ENCODE assay signal across 2 cellular contexts in the genomic region with DNA sequence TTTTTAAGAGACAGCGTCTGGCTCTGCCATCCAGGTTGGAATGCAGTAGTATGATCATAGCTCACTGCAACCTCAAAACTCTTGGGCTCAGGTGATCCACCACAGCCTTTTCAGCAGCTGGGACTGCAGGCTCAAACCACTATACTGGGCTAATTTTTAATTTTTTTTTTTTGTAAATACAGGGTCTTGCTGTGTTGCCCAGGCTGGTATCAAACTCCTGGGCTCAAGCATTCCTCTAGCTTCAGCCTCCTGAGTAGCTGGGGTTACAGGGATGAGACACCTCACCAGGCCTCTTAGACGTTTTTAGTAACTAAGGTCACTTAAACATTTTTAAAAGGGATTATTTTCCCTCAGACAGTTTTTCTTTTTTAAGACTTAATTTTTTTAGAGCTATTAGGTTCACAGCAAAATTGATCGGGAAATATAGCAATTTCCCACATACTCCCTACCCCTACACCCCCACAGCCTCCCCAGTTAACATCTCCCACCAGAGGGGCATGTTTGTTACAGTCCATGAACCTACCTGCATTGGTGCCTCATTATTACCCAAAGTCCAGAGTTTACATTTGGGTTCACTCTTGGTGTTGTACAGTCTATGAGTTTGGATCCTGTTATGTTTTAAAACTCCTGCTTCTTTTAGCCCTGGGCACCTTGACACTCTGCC.
TF ChIP-seq lines count a peak whose summit lies in the region.

No MANE protein-coding gene starts in this region.

TF ChIP-seq in SK-N-SH, 30 proteins besides CTCF, POLR2A, EP300 and RAD21:
- TF ChIP-seq, protein P1, sequence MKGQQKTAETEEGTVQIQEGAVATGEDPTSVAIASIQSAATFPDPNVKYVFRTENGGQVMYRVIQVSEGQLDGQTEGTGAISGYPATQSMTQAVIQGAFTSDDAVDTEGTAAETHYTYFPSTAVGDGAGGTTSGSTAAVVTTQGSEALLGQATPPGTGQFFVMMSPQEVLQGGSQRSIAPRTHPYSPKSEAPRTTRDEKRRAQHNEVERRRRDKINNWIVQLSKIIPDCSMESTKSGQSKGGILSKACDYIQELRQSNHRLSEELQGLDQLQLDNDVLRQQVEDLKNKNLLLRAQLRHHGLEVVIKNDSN (IDR thresholded peaks at IDR 0.05; ENCODE audit: borderline replicate concordance, low read depth) = no peak
- TF ChIP-seq SIN3A (IDR thresholded peaks at IDR 0.05; ENCODE audit: borderline replicate concordance, low read depth, low read length) (no peak), RFX5 (IDR thresholded peaks at IDR 0.05; ENCODE audit: low read length) (no peak), SMC3 (IDR thresholded peaks at IDR 0.05; ENCODE audit: low read depth, low read length) (no peak), GABPA (IDR thresholded peaks at IDR 0.05; ENCODE audit: low read depth) (no peak), CHD2 (IDR thresholded peaks at IDR 0.05; ENCODE audit: low read length, partially characterized antibody) (no peak), RXRA (IDR thresholded peaks at IDR 0.05; ENCODE audit: borderline replicate concordance, low read depth) (no peak), EZH2phosphoT487 (IDR thresholded peaks at IDR 0.05; ENCODE audit: borderline replicate concordance, low read depth) (no peak), GATA2 (CRISPR knock-in tag; IDR thresholded peaks at IDR 0.05) (no peak), ELF1 (IDR thresholded peaks at IDR 0.05) (no peak), MXI1 (IDR thresholded peaks at IDR 0.05; ENCODE audit: low read depth, low read length) (no peak), NFIC (IDR thresholded peaks at IDR 0.05; ENCODE audit: borderline replicate concordance) (no peak), FOXJ3 (CRISPR knock-in tag; IDR thresholded peaks at IDR 0.05) (no peak), TEAD4 (IDR thresholded peaks at IDR 0.05; ENCODE audit: borderline replicate concordance, insufficient read depth) (no peak), TCF12 (IDR thresholded peaks at IDR 0.05) (no peak), POLR2AphosphoS5 (IDR thresholded peaks at IDR 0.05; ENCODE audit: low read depth, low read length) (no peak), JUND (IDR thresholded peaks at IDR 0.05) (no peak)
- TF ChIP-seq, protein P2, sequence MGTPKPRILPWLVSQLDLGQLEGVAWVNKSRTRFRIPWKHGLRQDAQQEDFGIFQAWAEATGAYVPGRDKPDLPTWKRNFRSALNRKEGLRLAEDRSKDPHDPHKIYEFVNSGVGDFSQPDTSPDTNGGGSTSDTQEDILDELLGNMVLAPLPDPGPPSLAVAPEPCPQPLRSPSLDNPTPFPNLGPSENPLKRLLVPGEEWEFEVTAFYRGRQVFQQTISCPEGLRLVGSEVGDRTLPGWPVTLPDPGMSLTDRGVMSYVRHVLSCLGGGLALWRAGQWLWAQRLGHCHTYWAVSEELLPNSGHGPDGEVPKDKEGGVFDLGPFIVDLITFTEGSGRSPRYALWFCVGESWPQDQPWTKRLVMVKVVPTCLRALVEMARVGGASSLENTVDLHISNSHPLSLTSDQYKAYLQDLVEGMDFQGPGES (IDR thresholded peaks at IDR 0.05; ENCODE audit: low read depth, low read length) = no peak
- TF ChIP-seq, protein P3, sequence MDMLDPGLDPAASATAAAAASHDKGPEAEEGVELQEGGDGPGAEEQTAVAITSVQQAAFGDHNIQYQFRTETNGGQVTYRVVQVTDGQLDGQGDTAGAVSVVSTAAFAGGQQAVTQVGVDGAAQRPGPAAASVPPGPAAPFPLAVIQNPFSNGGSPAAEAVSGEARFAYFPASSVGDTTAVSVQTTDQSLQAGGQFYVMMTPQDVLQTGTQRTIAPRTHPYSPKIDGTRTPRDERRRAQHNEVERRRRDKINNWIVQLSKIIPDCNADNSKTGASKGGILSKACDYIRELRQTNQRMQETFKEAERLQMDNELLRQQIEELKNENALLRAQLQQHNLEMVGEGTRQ (IDR thresholded peaks at IDR 0.05; ENCODE audit: borderline replicate concordance, low read depth, low read length) = no peak
- TF ChIP-seq, protein P4, sequence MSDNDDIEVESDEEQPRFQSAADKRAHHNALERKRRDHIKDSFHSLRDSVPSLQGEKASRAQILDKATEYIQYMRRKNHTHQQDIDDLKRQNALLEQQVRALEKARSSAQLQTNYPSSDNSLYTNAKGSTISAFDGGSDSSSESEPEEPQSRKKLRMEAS (IDR thresholded peaks at IDR 0.05; ENCODE audit: low read depth) = no peak
TF ChIP-seq in SK-N-SH: peak in this region for 0.

TF ChIP-seq in SK-N-SH treated with all-trans-retinoic acid at 6 μM for 48 hours, 23 proteins besides CTCF, POLR2A, EP300 and RAD21:
- TF ChIP-seq, protein P5, sequence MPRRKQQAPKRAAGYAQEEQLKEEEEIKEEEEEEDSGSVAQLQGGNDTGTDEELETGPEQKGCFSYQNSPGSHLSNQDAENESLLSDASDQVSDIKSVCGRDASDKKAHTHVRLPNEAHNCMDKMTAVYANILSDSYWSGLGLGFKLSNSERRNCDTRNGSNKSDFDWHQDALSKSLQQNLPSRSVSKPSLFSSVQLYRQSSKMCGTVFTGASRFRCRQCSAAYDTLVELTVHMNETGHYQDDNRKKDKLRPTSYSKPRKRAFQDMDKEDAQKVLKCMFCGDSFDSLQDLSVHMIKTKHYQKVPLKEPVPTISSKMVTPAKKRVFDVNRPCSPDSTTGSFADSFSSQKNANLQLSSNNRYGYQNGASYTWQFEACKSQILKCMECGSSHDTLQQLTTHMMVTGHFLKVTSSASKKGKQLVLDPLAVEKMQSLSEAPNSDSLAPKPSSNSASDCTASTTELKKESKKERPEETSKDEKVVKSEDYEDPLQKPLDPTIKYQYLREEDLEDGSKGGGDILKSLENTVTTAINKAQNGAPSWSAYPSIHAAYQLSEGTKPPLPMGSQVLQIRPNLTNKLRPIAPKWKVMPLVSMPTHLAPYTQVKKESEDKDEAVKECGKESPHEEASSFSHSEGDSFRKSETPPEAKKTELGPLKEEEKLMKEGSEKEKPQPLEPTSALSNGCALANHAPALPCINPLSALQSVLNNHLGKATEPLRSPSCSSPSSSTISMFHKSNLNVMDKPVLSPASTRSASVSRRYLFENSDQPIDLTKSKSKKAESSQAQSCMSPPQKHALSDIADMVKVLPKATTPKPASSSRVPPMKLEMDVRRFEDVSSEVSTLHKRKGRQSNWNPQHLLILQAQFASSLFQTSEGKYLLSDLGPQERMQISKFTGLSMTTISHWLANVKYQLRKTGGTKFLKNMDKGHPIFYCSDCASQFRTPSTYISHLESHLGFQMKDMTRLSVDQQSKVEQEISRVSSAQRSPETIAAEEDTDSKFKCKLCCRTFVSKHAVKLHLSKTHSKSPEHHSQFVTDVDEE (CRISPR knock-in tag; IDR thresholded peaks at IDR 0.05) = no peak
- TF ChIP-seq, protein P6, sequence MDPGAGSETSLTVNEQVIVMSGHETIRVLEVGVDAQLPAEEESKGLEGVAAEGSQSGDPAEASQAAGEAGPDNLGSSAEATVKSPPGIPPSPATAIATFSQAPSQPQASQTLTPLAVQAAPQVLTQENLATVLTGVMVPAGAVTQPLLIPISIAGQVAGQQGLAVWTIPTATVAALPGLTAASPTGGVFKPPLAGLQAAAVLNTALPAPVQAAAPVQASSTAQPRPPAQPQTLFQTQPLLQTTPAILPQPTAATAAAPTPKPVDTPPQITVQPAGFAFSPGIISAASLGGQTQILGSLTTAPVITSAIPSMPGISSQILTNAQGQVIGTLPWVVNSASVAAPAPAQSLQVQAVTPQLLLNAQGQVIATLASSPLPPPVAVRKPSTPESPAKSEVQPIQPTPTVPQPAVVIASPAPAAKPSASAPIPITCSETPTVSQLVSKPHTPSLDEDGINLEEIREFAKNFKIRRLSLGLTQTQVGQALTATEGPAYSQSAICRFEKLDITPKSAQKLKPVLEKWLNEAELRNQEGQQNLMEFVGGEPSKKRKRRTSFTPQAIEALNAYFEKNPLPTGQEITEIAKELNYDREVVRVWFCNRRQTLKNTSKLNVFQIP (CRISPR knock-in tag; IDR thresholded peaks at IDR 0.05; ENCODE audit: borderline replicate concordance, low read depth) = no peak
- TF ChIP-seq BACH2 (CRISPR knock-in tag; IDR thresholded peaks at IDR 0.05; ENCODE audit: borderline replicate concordance) (no peak), ZFP3 (CRISPR knock-in tag; IDR thresholded peaks at IDR 0.05) (no peak), ZNF565 (CRISPR knock-in tag; conservative IDR thresholded peaks at IDR 0.05; ENCODE audit: low read depth) (no peak), OSR1 (CRISPR knock-in tag; IDR thresholded peaks at IDR 0.05) (no peak), ZC3H10 (CRISPR knock-in tag; IDR thresholded peaks at IDR 0.05) (no peak), ZFP30 (CRISPR knock-in tag; IDR thresholded peaks at IDR 0.05) (no peak), TOX (CRISPR knock-in tag; IDR thresholded peaks at IDR 0.05; ENCODE audit: borderline replicate concordance) (no peak), CSDC2 (CRISPR knock-in tag; IDR thresholded peaks at IDR 0.05) (no peak), ISL1 (CRISPR knock-in tag; IDR thresholded peaks at IDR 0.05) (no peak), ESRRG (CRISPR knock-in tag; IDR thresholded peaks at IDR 0.05) (no peak), ZNF70 (CRISPR knock-in tag; IDR thresholded peaks at IDR 0.05) (no peak)
- TF ChIP-seq, protein P7, sequence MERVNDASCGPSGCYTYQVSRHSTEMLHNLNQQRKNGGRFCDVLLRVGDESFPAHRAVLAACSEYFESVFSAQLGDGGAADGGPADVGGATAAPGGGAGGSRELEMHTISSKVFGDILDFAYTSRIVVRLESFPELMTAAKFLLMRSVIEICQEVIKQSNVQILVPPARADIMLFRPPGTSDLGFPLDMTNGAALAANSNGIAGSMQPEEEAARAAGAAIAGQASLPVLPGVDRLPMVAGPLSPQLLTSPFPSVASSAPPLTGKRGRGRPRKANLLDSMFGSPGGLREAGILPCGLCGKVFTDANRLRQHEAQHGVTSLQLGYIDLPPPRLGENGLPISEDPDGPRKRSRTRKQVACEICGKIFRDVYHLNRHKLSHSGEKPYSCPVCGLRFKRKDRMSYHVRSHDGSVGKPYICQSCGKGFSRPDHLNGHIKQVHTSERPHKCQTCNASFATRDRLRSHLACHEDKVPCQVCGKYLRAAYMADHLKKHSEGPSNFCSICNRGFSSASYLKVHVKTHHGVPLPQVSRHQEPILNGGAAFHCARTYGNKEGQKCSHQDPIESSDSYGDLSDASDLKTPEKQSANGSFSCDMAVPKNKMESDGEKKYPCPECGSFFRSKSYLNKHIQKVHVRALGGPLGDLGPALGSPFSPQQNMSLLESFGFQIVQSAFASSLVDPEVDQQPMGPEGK (CRISPR knock-in tag; IDR thresholded peaks at IDR 0.05; ENCODE audit: borderline replicate concordance) = no peak
